In genomic region chr19:2302319-2303208, GRCh38 we compare ENCODE assay signal across 7 cellular contexts. TPM values are rescaled to one million over a fixed set of nuclear protein-coding genes. Genes with fewer than 3 reads are reported as not detected.
DNase-seq lines count a peak whose midpoint lies in the region; ATAC-seq and TF ChIP-seq lines count a peak whose summit lies in the region.
"Had no signal": no experiment of that assay in that cellular context is flagged by ENCODE, and none has a peak within 500 bp of the region (broad histone marks: within the 10 kb centered on the region; RNA-seq: fewer than 3 reads in every experiment).

No MANE protein-coding gene starts in this region.

- no peaks in the 10 kb centered on the region for H3K9me3 Mint-ChIP-seq in activated naive CD4-positive, alpha-beta T cell treated with anti-CD3 and anti-CD28 coated beads for 36 hours
- no peaks in the 10 kb centered on the region for H3K9me3 Mint-ChIP-seq in type B pancreatic cell

- peaks cover 13% of the 10 kb centered on the region for H3K4me1 Mint-ChIP-seq in activated naive CD4-positive, alpha-beta T cell treated with anti-CD3 and anti-CD28 coated beads for 36 hours (ENCODE audit: low read depth)
- peaks cover 4% of the 10 kb centered on the region for H3K4me1 Mint-ChIP-seq in type B pancreatic cell (ENCODE audit: unreplicated experiment)

- H3K27ac Mint-ChIP-seq in activated naive CD4-positive, alpha-beta T cell treated with anti-CD3 and anti-CD28 coated beads for 36 hours: no peak overlapping the region
- no peak overlapping the region for H3K27ac Mint-ChIP-seq in type B pancreatic cell

- ATAC-seq in right cardiac atrium: peak; percentile 54 to 72
- ATAC-seq in HG03521 (IDR thresholded peaks at IDR 0.05; ENCODE audit: unreplicated experiment): no peak

- no peak overlapping the region for H3K27ac ChIP-seq in right cardiac atrium (ENCODE audit: low read length)
- H3K27ac ChIP-seq: testis had no signal

- H3K36me3 Mint-ChIP-seq in activated naive CD4-positive, alpha-beta T cell treated with anti-CD3 and anti-CD28 coated beads for 36 hours (ENCODE audit: low read depth): no peaks in the 10 kb centered on the region
- no peaks in the 10 kb centered on the region for H3K36me3 Mint-ChIP-seq in type B pancreatic cell

- intact Hi-C loops in activated naive CD4-positive, alpha-beta T cell treated with anti-CD3 and anti-CD28 coated beads for 36 hours (cut with micrococcal nuclease): no loop called here
- intact Hi-C loops in right cardiac atrium (cut with DNase I): no loop called here

- peaks cover 39% of the 10 kb centered on the region for H3K27me3 Mint-ChIP-seq in activated naive CD4-positive, alpha-beta T cell treated with anti-CD3 and anti-CD28 coated beads for 36 hours (ENCODE audit: low read depth)
- H3K27me3 Mint-ChIP-seq in type B pancreatic cell: peaks cover 31% of the 10 kb centered on the region

- no peaks in the 10 kb centered on the region for H3K27me3 ChIP-seq in right cardiac atrium (ENCODE audit: control insufficient read depth, insufficient read depth)
- H3K27me3 ChIP-seq: testis had no signal

- no peak for TF ChIP-seq CTCF in type B pancreatic cell (conservative IDR thresholded peaks at IDR 0.05)

- CTCF ChIA-PET in activated naive CD4-positive, alpha-beta T cell treated with anti-CD3 and anti-CD28 coated beads for 36 hours (lab: Charles Lee): interaction anchor here (0.7 to 1.5 kb wide), 2 partner anchors 19 to 22 kb away, joined by 3 to 4 read pairs; no protein-coding TSS in a partner anchor

- no peak for DNase-seq in activated naive CD4-positive, alpha-beta T cell treated with anti-CD3 and anti-CD28 coated beads for 36 hours
- DNase-seq in activated naive CD4-positive, alpha-beta T cell treated with Interleukin-2 at 50 U/mL for 16 hours: no peak
- DNase-seq in right cardiac atrium: peak; percentile 71 to 83 (median 82)
- DNase-seq in type B pancreatic cell (ENCODE audit: extremely low spot score, unreplicated experiment): peak; percentile 74
- no peak for DNase-seq in NCI-H524 treated with DMSO at 0.1 percent for 48 hours (lab: John Stamatoyannopoulos, UW)
- DNase-seq: testis had no signal

- H3K4me1 ChIP-seq in right cardiac atrium (ENCODE audit: control insufficient read depth, insufficient read depth, low read length): no peaks in the 10 kb centered on the region
- H3K4me1 ChIP-seq: testis had no signal

- H3K4me3 ChIP-seq in right cardiac atrium (ENCODE audit: low read length): no peak overlapping the region
- H3K4me3 ChIP-seq: testis had no signal

- peak overlapping the region; percentile 19 for H3K4me3 Mint-ChIP-seq in activated naive CD4-positive, alpha-beta T cell treated with anti-CD3 and anti-CD28 coated beads for 36 hours
- no peak overlapping the region for H3K4me3 Mint-ChIP-seq in type B pancreatic cell

- 15% methylated on average over 62 of the region's 62 CpGs for WGBS in right cardiac atrium

- no peaks in the 10 kb centered on the region for H3K9me3 ChIP-seq in right cardiac atrium (ENCODE audit: control insufficient read depth, low read length)
- H3K9me3 ChIP-seq: testis had no signal

RNA-seq across cellular contexts. Expression of gene LINGO3, which starts 5.4 kb away (rescaled TPM):
- not detected for total RNA-seq in activated naive CD4-positive, alpha-beta T cell treated with anti-CD3 and anti-CD28 coated beads for 36 hours
- total RNA-seq in right cardiac atrium (not detected), type B pancreatic cell (ENCODE audit: low replicate concordance) (not detected in 2 replicates)
- polyA plus RNA-seq in right cardiac atrium: not detected

RNA-seq across cellular contexts. Expression of gene PEAK3, which starts 20.6 kb away (rescaled TPM):
- total RNA-seq in activated naive CD4-positive, alpha-beta T cell treated with anti-CD3 and anti-CD28 coated beads for 36 hours: not detected
- total RNA-seq in right cardiac atrium: 1 to 10 TPM; 1.0 to 3.1 (median 1.7) TPM
- 0.84 TPM for polyA plus RNA-seq in right cardiac atrium
- total RNA-seq in type B pancreatic cell (ENCODE audit: low replicate concordance): 0.10 TPM in 1 of 2 replicates, not detected in the other

RNA-seq across cellular contexts. Expression of gene LSM7, which starts 25.8 kb away (rescaled TPM):
- total RNA-seq in activated naive CD4-positive, alpha-beta T cell treated with anti-CD3 and anti-CD28 coated beads for 36 hours: 100 to 1,000 TPM; 162 to 164 TPM
- total RNA-seq in right cardiac atrium: 10 to 100 TPM; 33.0 to 49.9 (median 41.4) TPM
- 123 TPM for polyA plus RNA-seq in right cardiac atrium
- 125 and 134 TPM in 2 replicates for total RNA-seq in type B pancreatic cell (ENCODE audit: low replicate concordance)

RNA-seq across cellular contexts. Expression of gene SPPL2B, which starts 25.9 kb away (rescaled TPM):
- 10 to 100 TPM; 56.8 to 59.6 TPM for total RNA-seq in activated naive CD4-positive, alpha-beta T cell treated with anti-CD3 and anti-CD28 coated beads for 36 hours
- total RNA-seq in right cardiac atrium (10 to 100 TPM; 27.1 to 40.2 (median 31.8) TPM), type B pancreatic cell (ENCODE audit: low replicate concordance) (131 and 149 TPM in 2 replicates)
- polyA plus RNA-seq in right cardiac atrium: 28.1 TPM

RNA-seq across cellular contexts. Expression of gene JSRP1, which starts 46.3 kb away (rescaled TPM):
- under 1 TPM; 0.55 to 0.81 TPM for total RNA-seq in activated naive CD4-positive, alpha-beta T cell treated with anti-CD3 and anti-CD28 coated beads for 36 hours
- total RNA-seq in right cardiac atrium: not detected
- polyA plus RNA-seq in right cardiac atrium: 0.75 TPM
- 0.72 TPM in 1 of 2 replicates, not detected in the other for total RNA-seq in type B pancreatic cell (ENCODE audit: low replicate concordance)

Comparison
In these comparisons a context has a peak if more than half of its experiments do, and no peak if none do; other contexts are left out.
1. DNase-seq: peak in right cardiac atrium (3 of 3) and type B pancreatic cell (single experiment); none in activated naive CD4-positive, alpha-beta T cell treated with anti-CD3 and anti-CD28 coated beads for 36 hours (single experiment), activated naive CD4-positive, alpha-beta T cell treated with Interleukin-2 at 50 U/mL for 16 hours (single experiment) and NCI-H524 treated with DMSO at 0.1 percent for 48 hours (single experiment).